Comparison of ENCODE assay signal across 8 cellular contexts in genomic region chr12:64670039-64670438, GRCh38. TPM values are rescaled to one million over a fixed set of nuclear protein-coding genes. Genes with fewer than 3 reads are reported as not detected.
A peak's percentile ranks its signal among the peaks of the same experiment; 100 is the strongest.
DNase-seq lines count a peak whose midpoint lies in the region; ATAC-seq and TF ChIP-seq lines count a peak whose summit lies in the region.

No MANE protein-coding gene starts in this region.

- H2BK120ac ChIP-seq in mesendoderm (ENCODE audit: low read depth, low read length): no peak overlapping the region

- H3K79me2 ChIP-seq in mesendoderm (ENCODE audit: control insufficient read depth, insufficient read depth, low read length): peaks cover 32% of the 10 kb centered on the region

- H2AK5ac ChIP-seq in mesendoderm (ENCODE audit: low read length): no peak overlapping the region

- no peak overlapping the region for H3K4me2 ChIP-seq in mesendoderm (ENCODE audit: low read length)

- H3K27ac Mint-ChIP-seq in stimulated activated naive CD8-positive, alpha-beta T cell treated with anti-CD3 and anti-CD28 coated beads, Interleukin-15, Interleukin-2, amounts not matched to agents 100 ng/mL and 50 ng/mL, for 24 hours: peak overlapping the region; percentile 95
- peak overlapping the region; percentile 84 for H3K27ac Mint-ChIP-seq in activated T-helper 17 cell treated with anti-CD3 and anti-CD28 coated beads, Interleukin-2, amount 50 U/mL, for 72 hours

- peaks cover 34% of the 10 kb centered on the region for H3K4me1 ChIP-seq in mesendoderm (ENCODE audit: control insufficient read depth, low read depth, low read length)
- peaks cover 0 to 48% (median 28%) of the 10 kb centered on the region in 4 donors for H3K4me1 ChIP-seq in tibial nerve

- no CpG with 5 or more reads among the region's 4 CpGs for WGBS in mesendoderm (ENCODE audit: extremely low coverage, insufficient coverage, low lambda C conversion rate)
- 69 to 79% methylated on average over 4 of the region's 4 CpGs for WGBS in tibial nerve, 2 donors

- peak overlapping the region; percentile 74 for H2BK5ac ChIP-seq in mesendoderm (ENCODE audit: low read length)

- H3K9me3 ChIP-seq in tibial nerve: no peaks in the 10 kb centered on the region

- no peak for DNase-seq in stimulated activated naive CD8-positive, alpha-beta T cell treated with anti-CD3 and anti-CD28 coated beads, Interleukin-15, Interleukin-2, amounts not matched to agents 100 U/mL and 50 U/mL, for 24 hours
- DNase-seq in mesendoderm (no peak), pons (ENCODE audit: low spot score) (no peak), NCI-H187 treated with DMSO at 0.1 percent for 48 hours (lab: John Stamatoyannopoulos, UW) (no peak), tibial nerve (ENCODE audit: low spot score in 2 of 2) (no peak)

- no peak overlapping the region for H4K5ac ChIP-seq in mesendoderm (ENCODE audit: low read length)

- H3K56ac ChIP-seq in mesendoderm (ENCODE audit: low read length): peak overlapping the region; percentile 62

- H2BK15ac ChIP-seq in mesendoderm (replicated peaks; ENCODE audit: low read depth): no peak overlapping the region

- H3K36me3 ChIP-seq in mesendoderm (ENCODE audit: control insufficient read depth, insufficient read depth, low read length) (no peaks in the 10 kb centered on the region), tibial nerve (no peaks in the 10 kb centered on the region)

- peaks cover 96% of the 10 kb centered on the region for H3K4me1 Mint-ChIP-seq in stimulated activated naive CD8-positive, alpha-beta T cell treated with anti-CD3 and anti-CD28 coated beads, Interleukin-15, Interleukin-2, amounts not matched to agents 100 ng/mL and 50 ng/mL, for 24 hours (ENCODE audit: low read depth)
- peaks cover 65% of the 10 kb centered on the region for H3K4me1 Mint-ChIP-seq in activated T-helper 17 cell treated with anti-CD3 and anti-CD28 coated beads, Interleukin-2, amount 50 U/mL, for 72 hours

- no peak overlapping the region for H3K23ac ChIP-seq in mesendoderm (ENCODE audit: low read length)

- peaks cover 3% of the 10 kb centered on the region for H3K36me3 Mint-ChIP-seq in stimulated activated naive CD8-positive, alpha-beta T cell treated with anti-CD3 and anti-CD28 coated beads, Interleukin-15, Interleukin-2, amounts not matched to agents 100 ng/mL and 50 ng/mL, for 24 hours (ENCODE audit: low read depth)
- H3K36me3 Mint-ChIP-seq in activated T-helper 17 cell treated with anti-CD3 and anti-CD28 coated beads, Interleukin-2, amount 50 U/mL, for 72 hours (ENCODE audit: low read depth): no peaks in the 10 kb centered on the region

- no peak overlapping the region for H4K8ac ChIP-seq in mesendoderm (ENCODE audit: low read depth, low read length)

- no peak overlapping the region for H3K4ac ChIP-seq in mesendoderm (ENCODE audit: low read depth, low read length)

- no peak for TF ChIP-seq POLR2A in tibial nerve (IDR thresholded peaks at IDR 0.05)

- H3K4me3 ChIP-seq in mesendoderm (ENCODE audit: low read length) (no peak overlapping the region), tibial nerve (no peak overlapping the region)

- H3K27ac ChIP-seq in mesendoderm (ENCODE audit: low read depth, low read length): no peak overlapping the region
- no peak overlapping the region for H3K27ac ChIP-seq in tibial nerve

- peak overlapping the region; percentile 95 for H3K18ac ChIP-seq in mesendoderm (ENCODE audit: low read length)

- no peak for TF ChIP-seq EP300 in tibial nerve (IDR thresholded peaks at IDR 0.05)

- H3K27me3 ChIP-seq in mesendoderm (ENCODE audit: insufficient read depth, low read length, poor library complexity) (no peaks in the 10 kb centered on the region), tibial nerve (no peaks in the 10 kb centered on the region)

- no peak for ATAC-seq in stimulated activated naive CD8-positive, alpha-beta T cell treated with anti-CD3 and anti-CD28 coated beads, Interleukin-15, Interleukin-2, amounts not matched to agents 100 U/mL and 50 U/mL, for 24 hours
- ATAC-seq in activated T-helper 17 cell treated with anti-CD3 and anti-CD28 coated beads, Interleukin-2, amount 50 U/mL, for 72 hours (replicated peaks): no peak
- ATAC-seq in activated CD4-positive, CD25-positive, alpha-beta regulatory T cell treated with anti-CD3 and anti-CD28 coated beads, Interleukin-2, amount 50 U/mL, for 24 hours: no peak

- peak overlapping the region; percentile 82 for H3K4me3 Mint-ChIP-seq in stimulated activated naive CD8-positive, alpha-beta T cell treated with anti-CD3 and anti-CD28 coated beads, Interleukin-15, Interleukin-2, amounts not matched to agents 100 ng/mL and 50 ng/mL, for 24 hours
- peak overlapping the region; percentile 75 for H3K4me3 Mint-ChIP-seq in activated T-helper 17 cell treated with anti-CD3 and anti-CD28 coated beads, Interleukin-2, amount 50 U/mL, for 72 hours

- H3K27me3 Mint-ChIP-seq in stimulated activated naive CD8-positive, alpha-beta T cell treated with anti-CD3 and anti-CD28 coated beads, Interleukin-15, Interleukin-2, amounts not matched to agents 100 ng/mL and 50 ng/mL, for 24 hours: no peaks in the 10 kb centered on the region
- no peaks in the 10 kb centered on the region for H3K27me3 Mint-ChIP-seq in activated T-helper 17 cell treated with anti-CD3 and anti-CD28 coated beads, Interleukin-2, amount 50 U/mL, for 72 hours

- peak overlapping the region; percentile 32 for H3K9ac ChIP-seq in mesendoderm (ENCODE audit: low read length)

- no peak for TF ChIP-seq CTCF in tibial nerve (IDR thresholded peaks at IDR 0.05)

- H3K9me3 Mint-ChIP-seq in stimulated activated naive CD8-positive, alpha-beta T cell treated with anti-CD3 and anti-CD28 coated beads, Interleukin-15, Interleukin-2, amounts not matched to agents 100 ng/mL and 50 ng/mL, for 24 hours: no peaks in the 10 kb centered on the region
- no peaks in the 10 kb centered on the region for H3K9me3 Mint-ChIP-seq in activated T-helper 17 cell treated with anti-CD3 and anti-CD28 coated beads, Interleukin-2, amount 50 U/mL, for 72 hours

- H3K79me1 ChIP-seq in mesendoderm (ENCODE audit: low read length): peaks cover 20% of the 10 kb centered on the region

RNA-seq across cellular contexts. Expression of gene RASSF3, which starts 59.7 kb away (rescaled TPM):
- 10 to 100 TPM; 31.0 to 43.9 TPM for total RNA-seq in activated T-helper 17 cell treated with anti-CD3 and anti-CD28 coated beads, Interleukin-2, amount 50 U/mL, for 72 hours
- polyA plus RNA-seq in mesendoderm (2013, experiment 1 of 2): 25.6 TPM
- polyA plus RNA-seq in mesendoderm (2013, experiment 2 of 2): 25.2 TPM
- 10 to 100 TPM; 14.7 to 18.3 (median 16.7) TPM for total RNA-seq in tibial nerve
